In the genomic region with DNA sequence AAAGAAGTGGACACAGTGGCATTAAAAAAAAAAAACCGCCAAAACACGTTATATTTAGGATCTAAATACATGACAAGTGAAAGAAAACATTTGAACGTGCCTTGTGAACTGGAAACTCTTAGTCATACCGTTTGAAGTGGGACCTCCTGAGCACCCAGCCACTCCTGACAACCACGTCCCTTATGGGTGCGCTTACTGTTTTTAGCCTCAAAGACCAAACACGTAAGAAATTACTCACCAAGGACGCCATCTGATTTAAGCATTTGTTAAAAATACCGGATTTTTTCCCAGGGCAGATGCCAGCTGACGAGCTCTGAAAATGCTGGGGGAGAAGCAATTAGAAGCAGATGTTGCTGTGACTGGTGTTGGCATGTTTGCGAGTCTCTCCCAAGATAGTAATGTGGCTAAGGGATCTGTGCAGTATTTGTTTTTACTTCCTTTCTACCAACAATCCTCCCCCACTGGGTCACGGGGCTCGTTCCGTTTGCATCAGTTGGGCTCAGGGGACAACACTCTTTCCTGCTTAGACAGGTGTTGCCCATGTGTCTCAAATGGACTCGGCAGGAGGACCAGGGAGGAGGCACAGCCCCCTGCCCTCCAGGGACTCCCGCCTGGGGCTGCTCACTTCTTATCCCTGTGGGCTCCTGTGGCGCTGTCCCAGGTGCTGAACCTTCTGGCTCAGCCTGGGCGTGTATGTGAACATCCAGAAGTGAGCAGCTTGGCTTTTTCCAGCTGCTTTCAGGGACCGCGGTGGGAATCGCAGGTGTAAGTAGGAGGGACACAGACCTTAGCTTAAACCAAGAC, we compare ENCODE assay signal across 9 cellular contexts.
DNase-seq lines count a peak whose midpoint lies in the region; ATAC-seq lines count a peak whose summit lies in the region.
"Had no signal": no experiment of that assay in that cellular context is flagged by ENCODE, and none has a peak within 500 bp of the region (broad histone marks: within the 10 kb centered on the region; RNA-seq: fewer than 3 reads in every experiment).

No MANE protein-coding gene starts in this region.

- H3K9me3 Mint-ChIP-seq in CD4-positive, alpha-beta memory T cell, result peaks cover 0 to 4% (median 0%) of the 10 kb centered on the region in 8 donors

- peaks cover 25 to 33% of the 10 kb centered on the region in 2 donors for H3K36me3 Mint-ChIP-seq in CD4-positive, alpha-beta memory T cell

- CTCF ChIA-PET in CD4-positive, alpha-beta memory T cell (lab: Charles Lee; ENCODE audit: partially characterized antibody), result no interaction called here

- POLR2A ChIA-PET in CD4-positive, alpha-beta memory T cell (lab: Charles Lee; ENCODE audit: partially characterized antibody), result no interaction called here

- H3K27ac ChIP-seq in CD4-positive, alpha-beta memory T cell (ENCODE audit: low read depth, low read length), result no peak overlapping the region
- H3K27ac ChIP-seq: neutrophil had no signal

- no peaks in the 10 kb centered on the region for H3K27me3 ChIP-seq in CD4-positive, alpha-beta memory T cell (ENCODE audit: insufficient read depth, low read length)
- H3K27me3 ChIP-seq: neutrophil had no signal

- H3K4me1 ChIP-seq in CD4-positive, alpha-beta memory T cell (ENCODE audit: insufficient read depth, low read length), result peaks cover 14% of the 10 kb centered on the region

- H3K9me3 ChIP-seq in CD4-positive, alpha-beta memory T cell (ENCODE audit: control insufficient read depth in 1 of 2, low read length in 2 of 2), result no peaks in the 10 kb centered on the region
- H3K9me3 ChIP-seq: neutrophil had no signal

- peak in 4 of 5 donors; percentile 31 to 51 (median 40) for DNase-seq in CD4-positive, alpha-beta memory T cell
- DNase-seq in HT1080 (ENCODE audit: low read depth), result peak; percentile 25
- DNase-seq in SHP77 (lab: John Stamatoyannopoulos, UW), result peak; percentile 66 to 73
- DNase-seq in activated naive CD4-positive, alpha-beta T cell treated with Interleukin-2 at 50 U/mL for 16 hours, result peak; percentile 56
- DNase-seq in hepatic stellate cell (ENCODE audit: low spot score), result peak; percentile 59
- DNase-seq in stimulated activated CD4-positive, alpha-beta T cell treated with anti-CD3 and anti-CD28 coated beads, Interleukin-2, amount 100 ng/mL, for 4 hours (ENCODE audit: low read depth), result peak; percentile 19
- DNase-seq in globus pallidus (ENCODE audit: low spot score), result no peak

- H3K36me3 ChIP-seq in CD4-positive, alpha-beta memory T cell (ENCODE audit: insufficient read depth, low read length), result no peaks in the 10 kb centered on the region

- peak; percentile 65 for ATAC-seq in GM19452 (IDR thresholded peaks at IDR 0.05; ENCODE audit: unreplicated experiment)

- H3K4me1 Mint-ChIP-seq in CD4-positive, alpha-beta memory T cell, result peaks cover 14 to 30% (median 16%) of the 10 kb centered on the region in 4 donors

- peak overlapping the region in 3 of 8 donors; percentile 8 to 45 (median 35) for H3K4me3 Mint-ChIP-seq in CD4-positive, alpha-beta memory T cell

- intact Hi-C loops in CD4-positive, alpha-beta memory T cell (cut with micrococcal nuclease), result no loop called here

- peak overlapping the region in 1 of 7 donors; percentile 66 for H3K27ac Mint-ChIP-seq in CD4-positive, alpha-beta memory T cell

- no peaks in the 10 kb centered on the region for H3K27me3 Mint-ChIP-seq in CD4-positive, alpha-beta memory T cell

- no peak overlapping the region for H3K4me3 ChIP-seq in CD4-positive, alpha-beta memory T cell (ENCODE audit: low read length in 2 of 2)
